ENCODE assay signal across 11 cellular contexts in the genomic region with DNA sequence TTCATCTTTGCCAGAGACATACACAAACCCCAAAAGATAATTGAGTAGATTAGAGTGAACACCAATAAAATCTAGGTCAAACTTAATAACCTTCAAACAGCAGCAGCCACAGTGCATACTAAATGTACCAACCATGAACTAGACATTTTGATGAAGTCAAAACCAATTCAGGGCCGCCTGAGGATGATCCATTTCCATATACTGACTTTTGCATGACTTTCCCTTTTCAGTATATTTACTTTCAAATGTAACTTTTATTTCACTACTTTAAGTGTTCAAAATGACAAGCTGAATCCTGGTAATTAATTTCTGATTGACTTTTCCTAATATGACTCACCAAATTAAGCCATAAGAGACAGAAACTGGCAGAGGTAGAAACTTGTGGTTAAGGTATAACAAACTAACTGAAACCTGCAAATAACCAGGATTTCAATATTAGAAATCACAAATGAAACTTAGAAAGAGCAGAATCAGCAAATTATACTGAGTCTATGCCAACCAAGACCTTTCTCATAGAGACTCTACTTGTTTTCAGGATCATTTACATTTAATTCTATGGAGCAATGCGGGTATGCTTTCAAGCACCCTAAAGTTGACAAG.
DNase-seq lines count a peak whose midpoint lies in the region; ATAC-seq lines count a peak whose summit lies in the region.
"Had no signal": no experiment of that assay in that cellular context is flagged by ENCODE, and none has a peak within 500 bp of the region (broad histone marks: within the 10 kb centered on the region; RNA-seq: fewer than 3 reads in every experiment).

No MANE protein-coding gene starts in this region.

- peaks cover 5% of the 10 kb centered on the region for H3K36me3 Mint-ChIP-seq in activated T-cell treated with anti-CD3 and anti-CD28 coated beads, Interleukin-2, amount 50 U/mL, for 4 hours (ENCODE audit: insufficient read depth)
- peaks cover 7% of the 10 kb centered on the region for H3K36me3 Mint-ChIP-seq in stimulated activated naive CD8-positive, alpha-beta T cell treated with anti-CD3 and anti-CD28 coated beads, Interleukin-15, Interleukin-2, amounts not matched to agents 100 ng/mL and 50 ng/mL, for 24 hours (ENCODE audit: low read depth)
- H3K36me3 Mint-ChIP-seq in naive thymus-derived CD8-positive, alpha-beta T cell = peaks cover 0 to 13% (median 5%) of the 10 kb centered on the region in 3 donors

- H3K4me3 Mint-ChIP-seq in activated T-cell treated with anti-CD3 and anti-CD28 coated beads, Interleukin-2, amount 50 U/mL, for 4 hours = no peak overlapping the region
- no peak overlapping the region for H3K4me3 Mint-ChIP-seq in stimulated activated naive CD8-positive, alpha-beta T cell treated with anti-CD3 and anti-CD28 coated beads, Interleukin-15, Interleukin-2, amounts not matched to agents 100 ng/mL and 50 ng/mL, for 24 hours
- no peak overlapping the region for H3K4me3 Mint-ChIP-seq in naive thymus-derived CD8-positive, alpha-beta T cell

- H3K27me3 Mint-ChIP-seq in activated T-cell treated with anti-CD3 and anti-CD28 coated beads, Interleukin-2, amount 50 U/mL, for 4 hours (ENCODE audit: low read depth) = no peaks in the 10 kb centered on the region
- no peaks in the 10 kb centered on the region for H3K27me3 Mint-ChIP-seq in stimulated activated naive CD8-positive, alpha-beta T cell treated with anti-CD3 and anti-CD28 coated beads, Interleukin-15, Interleukin-2, amounts not matched to agents 100 ng/mL and 50 ng/mL, for 24 hours
- no peaks in the 10 kb centered on the region for H3K27me3 Mint-ChIP-seq in naive thymus-derived CD8-positive, alpha-beta T cell

- peak; percentile 18 to 43 for ATAC-seq in activated T-cell treated with anti-CD3 and anti-CD28 coated beads, Interleukin-2, amount 50 U/mL, for 4 hours
- peak; percentile 62 for ATAC-seq in GM21723 (IDR thresholded peaks at IDR 0.05; ENCODE audit: unreplicated experiment)
- ATAC-seq in HG03354 (IDR thresholded peaks at IDR 0.05; ENCODE audit: poor library complexity, severe bottlenecking, unreplicated experiment) = peak; percentile 88
- ATAC-seq in naive thymus-derived CD8-positive, alpha-beta T cell = no peak
- ATAC-seq in GM19328 (IDR thresholded peaks at IDR 0.05; ENCODE audit: unreplicated experiment) = no peak

- peaks cover 2% of the 10 kb centered on the region for H3K9me3 Mint-ChIP-seq in activated T-cell treated with anti-CD3 and anti-CD28 coated beads, Interleukin-2, amount 50 U/mL, for 4 hours
- peaks cover 14% of the 10 kb centered on the region for H3K9me3 Mint-ChIP-seq in stimulated activated naive CD8-positive, alpha-beta T cell treated with anti-CD3 and anti-CD28 coated beads, Interleukin-15, Interleukin-2, amounts not matched to agents 100 ng/mL and 50 ng/mL, for 24 hours
- H3K9me3 Mint-ChIP-seq in naive thymus-derived CD8-positive, alpha-beta T cell = peaks cover 0 to 6% (median 0%) of the 10 kb centered on the region in 9 donors

- no peak for DNase-seq in activated T-cell treated with anti-CD3 and anti-CD28 coated beads, Interleukin-2, amount 50 U/mL, for 4 hours
- DNase-seq in activated T-cell treated with anti-CD3 and anti-CD28 coated beads for 4 hours = no peak
- DNase-seq in naive thymus-derived CD8-positive, alpha-beta T cell = no peak
- DNase-seq in effector CD4-positive, alpha-beta T cell = no peak
- DNase-seq: activated gamma-delta T cell; central memory CD4-positive, alpha-beta T cell; MG63 had no signal

- peak overlapping the region; percentile 45 for H3K27ac Mint-ChIP-seq in stimulated activated naive CD8-positive, alpha-beta T cell treated with anti-CD3 and anti-CD28 coated beads, Interleukin-15, Interleukin-2, amounts not matched to agents 100 ng/mL and 50 ng/mL, for 24 hours
- peak overlapping the region in 1 of 10 donors; percentile 37 for H3K27ac Mint-ChIP-seq in naive thymus-derived CD8-positive, alpha-beta T cell

- POLR2A ChIA-PET in naive thymus-derived CD8-positive, alpha-beta T cell (lab: Charles Lee) = interaction anchor here (0.7 kb wide), 2 partner anchors 63 to 112 kb away, joined by 6 to 9 read pairs; no protein-coding TSS in a partner anchor

- H3K4me1 Mint-ChIP-seq in activated T-cell treated with anti-CD3 and anti-CD28 coated beads, Interleukin-2, amount 50 U/mL, for 4 hours (ENCODE audit: low read depth) = peaks cover 14% of the 10 kb centered on the region
- H3K4me1 Mint-ChIP-seq in stimulated activated naive CD8-positive, alpha-beta T cell treated with anti-CD3 and anti-CD28 coated beads, Interleukin-15, Interleukin-2, amounts not matched to agents 100 ng/mL and 50 ng/mL, for 24 hours (ENCODE audit: low read depth) = peaks cover 18% of the 10 kb centered on the region
- H3K4me1 Mint-ChIP-seq in naive thymus-derived CD8-positive, alpha-beta T cell = peaks cover 0 to 2% (median 0%) of the 10 kb centered on the region in 4 donors

Comparison
In these comparisons a context has a peak if more than half of its experiments do, and no peak if none do; other contexts are left out.
1. ATAC-seq: peak in activated T-cell treated with anti-CD3 and anti-CD28 coated beads, Interleukin-2, amount 50 U/mL, for 4 hours (2 of 2), GM21723 (single experiment) and HG03354 (single experiment); none in naive thymus-derived CD8-positive, alpha-beta T cell (0 of 2) and GM19328 (single experiment).